12 cellular contexts compared by ENCODE assay signal in the genomic region with DNA sequence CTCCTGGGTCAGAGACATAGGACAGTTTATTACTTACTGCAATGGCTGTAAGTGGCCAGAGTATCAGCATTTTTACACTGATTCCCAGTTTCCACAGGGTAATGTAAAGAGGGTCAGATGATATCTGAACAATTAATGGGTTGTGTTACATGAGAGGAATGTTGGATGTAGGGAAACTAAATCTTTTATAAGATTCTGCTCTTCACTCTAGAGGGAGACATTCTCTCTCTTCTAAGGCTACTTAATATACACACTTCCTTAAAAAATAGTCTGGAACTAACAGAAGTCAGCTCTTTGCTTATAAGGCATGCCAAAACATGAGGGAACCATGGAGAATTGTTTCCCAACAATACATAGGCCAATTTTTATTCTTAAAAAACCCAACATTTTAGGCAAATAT.
"Had no signal": no experiment of that assay in that cellular context is flagged by ENCODE, and none has a peak within 500 bp of the region (broad histone marks: within the 10 kb centered on the region; RNA-seq: fewer than 3 reads in every experiment).

No MANE protein-coding gene starts in this region.

- H3K4me3 Mint-ChIP-seq: activated CD4-positive, alpha-beta T cell treated with anti-CD3 and anti-CD28 coated beads, Interleukin-2, amount 10 ng/mL, durations not matched to agents 7 days and 5 days; activated naive CD4-positive, alpha-beta T cell treated with anti-CD3 and anti-CD28 coated beads for 36 hours; activated T-helper 17 cell treated with anti-CD3 and anti-CD28 coated beads, Interleukin-2, amount 50 U/mL, for 72 hours; central memory CD8-positive, alpha-beta T cell; stimulated activated effector memory CD8-positive, alpha-beta T cell treated with anti-CD3 and anti-CD28 coated beads, Interleukin-12 subunit alpha, Interleukin-12 subunit beta, amount 100 ng/mL, for 72 hours; T-helper 17 cell had no signal

- H3K9me3 ChIP-seq: esophagus muscularis mucosa, tibial artery, uterus had no signal

- H3K4me3 ChIP-seq: esophagus muscularis mucosa, tibial artery, uterus had no signal

- H3K4me1 ChIP-seq: esophagus muscularis mucosa, parathyroid adenoma, tibial artery, uterus had no signal

- ATAC-seq: activated T-helper 17 cell treated with anti-CD3 and anti-CD28 coated beads, Interleukin-2, amount 50 U/mL, for 72 hours; stimulated activated effector memory CD8-positive, alpha-beta T cell treated with anti-CD3 and anti-CD28 coated beads, Interleukin-12 subunit alpha, Interleukin-12 subunit beta, amount 100 ng/mL, for 72 hours; T-helper 17 cell had no signal

- H3K9ac ChIP-seq: parathyroid adenoma had no signal

- H3K36me3 Mint-ChIP-seq: stimulated activated effector memory CD8-positive, alpha-beta T cell treated with anti-CD3 and anti-CD28 coated beads, Interleukin-12 subunit alpha, Interleukin-12 subunit beta, amount 100 ng/mL, for 72 hours had no signal

- H3K9me3 Mint-ChIP-seq: activated naive CD4-positive, alpha-beta T cell treated with anti-CD3 and anti-CD28 coated beads for 36 hours; activated T-helper 17 cell treated with anti-CD3 and anti-CD28 coated beads, Interleukin-2, amount 50 U/mL, for 72 hours had no signal

- H3K4me1 Mint-ChIP-seq: activated CD4-positive, alpha-beta T cell treated with anti-CD3 and anti-CD28 coated beads, Interleukin-2, amount 10 ng/mL, durations not matched to agents 7 days and 5 days; activated T-helper 17 cell treated with anti-CD3 and anti-CD28 coated beads, Interleukin-2, amount 50 U/mL, for 72 hours; central memory CD8-positive, alpha-beta T cell; stimulated activated effector memory CD8-positive, alpha-beta T cell treated with anti-CD3 and anti-CD28 coated beads, Interleukin-12 subunit alpha, Interleukin-12 subunit beta, amount 100 ng/mL, for 72 hours; T-helper 17 cell had no signal

- H3K79me2 ChIP-seq: parathyroid adenoma had no signal

- H3K27me3 ChIP-seq: esophagus muscularis mucosa, tibial artery, uterus had no signal

- DNase-seq: activated CD4-positive, alpha-beta T cell treated with anti-CD3 and anti-CD28 coated beads, Interleukin-2, amount 10 ng/mL, durations not matched to agents 7 days and 5 days; activated CD4-positive, CD25-positive, alpha-beta regulatory T cell; activated naive CD4-positive, alpha-beta T cell treated with anti-CD3 and anti-CD28 coated beads for 36 hours; activated T-cell treated with anti-CD3 and anti-CD28 coated beads for 4 hours; T-helper 17 cell; tibial artery; uterus had no signal

- H3K27me3 Mint-ChIP-seq: activated T-helper 17 cell treated with anti-CD3 and anti-CD28 coated beads, Interleukin-2, amount 50 U/mL, for 72 hours; central memory CD8-positive, alpha-beta T cell; T-helper 17 cell had no signal

- H3K36me3 ChIP-seq: esophagus muscularis mucosa, tibial artery, uterus had no signal

- H3K27ac ChIP-seq: esophagus muscularis mucosa, parathyroid adenoma, tibial artery, uterus had no signal

- H2AFZ ChIP-seq: parathyroid adenoma had no signal

- H3K27ac Mint-ChIP-seq: activated CD4-positive, alpha-beta T cell treated with anti-CD3 and anti-CD28 coated beads, Interleukin-2, amount 10 ng/mL, durations not matched to agents 7 days and 5 days; activated naive CD4-positive, alpha-beta T cell treated with anti-CD3 and anti-CD28 coated beads for 36 hours; activated T-helper 17 cell treated with anti-CD3 and anti-CD28 coated beads, Interleukin-2, amount 50 U/mL, for 72 hours; stimulated activated effector memory CD8-positive, alpha-beta T cell treated with anti-CD3 and anti-CD28 coated beads, Interleukin-12 subunit alpha, Interleukin-12 subunit beta, amount 100 ng/mL, for 72 hours; T-helper 17 cell had no signal
